Comparison of ENCODE assay signal across 19 cellular contexts in genomic region chr5:173757817-173758216, GRCh38.
DNase-seq lines count a peak whose midpoint lies in the region; ATAC-seq and TF ChIP-seq lines count a peak whose summit lies in the region.
"Had no signal": no experiment of that assay in that cellular context is flagged by ENCODE, and none has a peak within 500 bp of the region (broad histone marks: within the 10 kb centered on the region; RNA-seq: fewer than 3 reads in every experiment).

No MANE protein-coding gene starts in this region.

- no peaks in the 10 kb centered on the region for H4K20me1 ChIP-seq in neural progenitor cell (ENCODE audit: low read depth)

- H3K4me3 Mint-ChIP-seq in neural progenitor cell, result no peak overlapping the region
- H3K4me3 Mint-ChIP-seq: CD4-positive, alpha-beta T cell had no signal

- no peak overlapping the region for H3K9ac ChIP-seq in neural progenitor cell
- H3K9ac ChIP-seq: KMS-11 had no signal

- H3K36me3 Mint-ChIP-seq in neural progenitor cell, result no peaks in the 10 kb centered on the region

- no peaks in the 10 kb centered on the region for H3K79me2 ChIP-seq in neural progenitor cell (ENCODE audit: low read depth)

- intact Hi-C loops in left ventricle myocardium inferior (cut with micrococcal nuclease) (no loop called here), left cardiac atrium (cut with DNase I) (loop anchor here in 1 of 2 donors (5.0 kb wide), 1 partner anchor 51 kb away; no protein-coding TSS in a partner anchor)

- H2AFZ ChIP-seq in neural progenitor cell (replicated peaks), result peak overlapping the region; percentile 86

- H3K9me3 Mint-ChIP-seq in neural progenitor cell, result no peaks in the 10 kb centered on the region
- H3K9me3 Mint-ChIP-seq: CD4-positive, alpha-beta T cell had no signal

- no peaks in the 10 kb centered on the region for H3K27me3 Mint-ChIP-seq in neural progenitor cell (ENCODE audit: insufficient read depth, low read depth)

- H3K4me2 ChIP-seq in neural progenitor cell, result peak overlapping the region; percentile 22
- H3K4me2 ChIP-seq: KMS-11 had no signal

- no peaks in the 10 kb centered on the region for H3K27me3 ChIP-seq in left ventricle myocardium inferior (ENCODE audit: low read depth)
- H3K27me3 ChIP-seq in neural progenitor cell, result no peaks in the 10 kb centered on the region
- H3K27me3 ChIP-seq: MG63, Peyer's patch had no signal

- no peak for DNase-seq in left ventricle myocardium inferior
- DNase-seq in left cardiac atrium, result no peak
- peak; percentile 92 for DNase-seq in cerebellum (ENCODE audit: low spot score)
- no peak for DNase-seq in neural progenitor cell (ENCODE audit: low spot score)
- DNase-seq in A172 (ENCODE audit: low spot score), result no peak
- no peak for DNase-seq in GM13977 (ENCODE audit: low spot score)
- DNase-seq in DMS153 (lab: John Stamatoyannopoulos, UW), result no peak
- DNase-seq in occipital lobe (lab: John Stamatoyannopoulos, UW), result no peak
- DNase-seq: Calu3; CD4-positive, alpha-beta T cell; DMS79 treated with DMSO at 0.1 percent for 48 hours; GDM1; MG63; NCI-H1092 treated with DMSO at 0.1 percent for 48 hours; NCI-H1694 treated with DMSO at 0.1 percent for 48 hours; NCI-H446 treated with DMSO at 0.1 percent for 48 hours; Peyer's patch; SHP77 treated with DMSO at 0.1 percent for 48 hours had no signal

- H3K9me3 ChIP-seq in left ventricle myocardium inferior (replicated peaks), result no peaks in the 10 kb centered on the region
- H3K9me3 ChIP-seq in neural progenitor cell (ENCODE audit: low read depth), result no peaks in the 10 kb centered on the region
- H3K9me3 ChIP-seq: MG63, Peyer's patch had no signal

- H3F3A ChIP-seq in neural progenitor cell (ENCODE audit: low read depth), result peaks cover 5% of the 10 kb centered on the region

- peaks cover 33% of the 10 kb centered on the region for H3K4me1 ChIP-seq in left ventricle myocardium inferior
- H3K4me1 ChIP-seq in neural progenitor cell, result peaks cover 22% of the 10 kb centered on the region

- peak overlapping the region; percentile 28 for H3K27ac ChIP-seq in left ventricle myocardium inferior (replicated peaks)
- H3K27ac ChIP-seq in neural progenitor cell, result no peak overlapping the region
- H3K27ac ChIP-seq: KMS-11, Peyer's patch had no signal

- peaks cover 32% of the 10 kb centered on the region for H3K4me1 Mint-ChIP-seq in neural progenitor cell

- no peak for TF ChIP-seq CTCF in left ventricle myocardium inferior (IDR thresholded peaks at IDR 0.05; ENCODE audit: borderline replicate concordance)
- no peak for TF ChIP-seq CTCF in neural progenitor cell (IDR thresholded peaks at IDR 0.05)
- no peak for TF ChIP-seq CTCF in GM13977 (IDR thresholded peaks at IDR 0.05; ENCODE audit: extremely low read depth, insufficient read depth, missing control alignments)

- in situ Hi-C loops in GM13977 (cut with MboI; ENCODE audit: low pct_unique_long_range_greater_than_20kb, low sequenced_read_pairs, unreplicated experiment), result no loop called here

- no peaks in the 10 kb centered on the region for H3K36me3 ChIP-seq in left ventricle myocardium inferior
- no peaks in the 10 kb centered on the region for H3K36me3 ChIP-seq in neural progenitor cell
- H3K36me3 ChIP-seq: MG63, Peyer's patch had no signal

- ATAC-seq in left cardiac atrium, result no peak

- no peak overlapping the region for H3K4me3 ChIP-seq in left ventricle myocardium inferior
- H3K4me3 ChIP-seq in neural progenitor cell, result no peak overlapping the region
- H3K4me3 ChIP-seq: MG63, Peyer's patch had no signal

- H3K27ac Mint-ChIP-seq in neural progenitor cell, result no peak overlapping the region
- H3K27ac Mint-ChIP-seq: CD4-positive, alpha-beta T cell had no signal
